13 cellular contexts compared by ENCODE assay signal in the genomic region with DNA sequence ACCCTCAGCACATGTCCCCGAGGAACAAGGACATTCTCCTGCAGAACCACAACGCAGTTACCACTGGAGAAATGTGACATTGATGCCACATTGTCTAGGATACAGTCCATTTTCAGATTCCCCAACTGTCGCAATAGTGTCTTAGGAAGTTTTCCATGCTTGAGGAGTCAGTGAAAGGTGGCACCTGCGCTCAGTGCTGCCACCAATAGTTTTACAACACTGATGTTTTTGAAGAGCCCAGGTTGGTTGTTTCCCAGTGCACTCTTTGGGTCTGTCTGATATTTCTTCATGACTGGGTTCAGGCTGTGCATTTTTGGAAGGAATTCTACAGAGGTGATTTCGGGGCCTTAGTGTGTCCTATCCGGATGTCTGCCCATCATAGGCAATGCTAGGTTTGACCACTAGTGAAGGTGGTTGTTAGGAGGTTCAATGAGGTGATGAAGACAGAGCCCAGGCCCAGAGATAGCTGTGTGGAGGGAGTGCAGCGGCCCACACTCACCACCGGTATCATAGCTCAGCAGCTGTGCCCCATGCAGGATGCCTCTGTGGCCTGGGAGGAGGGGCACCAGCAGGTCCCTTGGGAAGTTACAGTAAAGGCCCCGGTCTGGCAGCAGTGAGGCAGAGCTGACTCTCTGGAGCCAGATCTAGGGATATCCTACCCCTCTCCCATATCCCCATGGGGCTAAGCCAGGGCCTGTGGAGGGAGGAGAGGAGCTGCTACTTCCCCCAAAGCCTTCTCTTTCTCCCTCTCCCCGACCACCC.
A peak's percentile ranks its signal among the peaks of the same experiment; 100 is the strongest.
DNase-seq lines count a peak whose midpoint lies in the region; ATAC-seq and TF ChIP-seq lines count a peak whose summit lies in the region.
"Had no signal": no experiment of that assay in that cellular context is flagged by ENCODE, and none has a peak within 500 bp of the region (broad histone marks: within the 10 kb centered on the region; RNA-seq: fewer than 3 reads in every experiment).

No MANE protein-coding gene starts in this region.

- DNase-seq in H7 (peak; percentile 71), NCI-H82 treated with DMSO at 0.1 percent for 48 hours (lab: John Stamatoyannopoulos, UW; ENCODE audit: unreplicated experiment) (peak; percentile 7), left cardiac atrium (no peak), left colon (no peak)
- DNase-seq in activated naive CD4-positive, alpha-beta T cell treated with anti-CD3 and anti-CD28 coated beads, Interleukin-2, amount 10 ng/mL, durations not matched to agents 7 days and 5 days = no peak
- DNase-seq: islet precursor cell; NCI-H187 treated with DMSO at 0.1 percent for 48 hours; stimulated activated CD4-positive, alpha-beta T cell treated with anti-CD3 and anti-CD28 coated beads, Interleukin-12 subunit alpha, Interleukin-12 subunit beta, amount 100 ng/mL, for 4 hours had no signal

- no peaks in the 10 kb centered on the region for H3K36me3 ChIP-seq in H7 (replicated peaks; ENCODE audit: control insufficient read depth, insufficient read depth, low read length)

- H3K9me3 Mint-ChIP-seq in activated naive CD4-positive, alpha-beta T cell treated with anti-CD3 and anti-CD28 coated beads, Interleukin-2, amount 10 ng/mL, durations not matched to agents 7 days and 5 days = no peaks in the 10 kb centered on the region
- H3K9me3 Mint-ChIP-seq: activated naive CD4-positive, alpha-beta T cell treated with anti-CD3 and anti-CD28 coated beads, Interleukin-2, amount 50 U/mL, for 72 hours; nephron had no signal

- ATAC-seq in left cardiac atrium = peak; percentile 27 to 53
- ATAC-seq in HG03135 (IDR thresholded peaks at IDR 0.05; ENCODE audit: unreplicated experiment) = no peak
- no peak for ATAC-seq in HG03521 (IDR thresholded peaks at IDR 0.05; ENCODE audit: unreplicated experiment)
- ATAC-seq in left colon = no peak
- ATAC-seq: activated naive CD4-positive, alpha-beta T cell treated with anti-CD3 and anti-CD28 coated beads, Interleukin-2, amount 50 U/mL, for 72 hours had no signal

- CTCF ChIA-PET in activated naive CD4-positive, alpha-beta T cell treated with anti-CD3 and anti-CD28 coated beads, Interleukin-2, amount 10 ng/mL, durations not matched to agents 7 days and 5 days (lab: Charles Lee) = no interaction called here

- no peak overlapping the region for H3K4me3 ChIP-seq in H7 (ENCODE audit: insufficient read depth, low read depth, low read length)

- peaks cover 5% of the 10 kb centered on the region for H3K4me1 Mint-ChIP-seq in activated naive CD4-positive, alpha-beta T cell treated with anti-CD3 and anti-CD28 coated beads, Interleukin-2, amount 10 ng/mL, durations not matched to agents 7 days and 5 days

- no peaks in the 10 kb centered on the region for H3K27me3 ChIP-seq in H7 (ENCODE audit: control insufficient read depth, insufficient read depth, low read length)

- peak overlapping the region; percentile 33; the same call in 1 of the 2 replicates for H3K27ac ChIP-seq in 22Rv1

- H3K27me3 Mint-ChIP-seq in activated naive CD4-positive, alpha-beta T cell treated with anti-CD3 and anti-CD28 coated beads, Interleukin-2, amount 10 ng/mL, durations not matched to agents 7 days and 5 days = no peaks in the 10 kb centered on the region

- no peaks in the 10 kb centered on the region for H3K36me3 Mint-ChIP-seq in activated naive CD4-positive, alpha-beta T cell treated with anti-CD3 and anti-CD28 coated beads, Interleukin-2, amount 10 ng/mL, durations not matched to agents 7 days and 5 days
- H3K36me3 Mint-ChIP-seq: activated naive CD4-positive, alpha-beta T cell treated with anti-CD3 and anti-CD28 coated beads, Interleukin-2, amount 50 U/mL, for 72 hours had no signal

- H3K4me3 Mint-ChIP-seq in activated naive CD4-positive, alpha-beta T cell treated with anti-CD3 and anti-CD28 coated beads, Interleukin-2, amount 10 ng/mL, durations not matched to agents 7 days and 5 days = no peak overlapping the region
- H3K4me3 Mint-ChIP-seq: nephron had no signal

- intact Hi-C loops in left cardiac atrium (cut with DNase I) = no loop called here
- intact Hi-C loops in left colon (cut with DNase I, micrococcal nuclease) = no loop called here

- no peak overlapping the region for H3K27ac Mint-ChIP-seq in activated naive CD4-positive, alpha-beta T cell treated with anti-CD3 and anti-CD28 coated beads, Interleukin-2, amount 10 ng/mL, durations not matched to agents 7 days and 5 days

- peak; percentile 48 for TF ChIP-seq CTCF in 22Rv1 (IDR thresholded peaks at IDR 0.05)

Comparison
In these comparisons a context has a peak if more than half of its experiments do, and no peak if none do; other contexts are left out.
1. DNase-seq: peak in H7 (single experiment) and NCI-H82 treated with DMSO at 0.1 percent for 48 hours (single experiment); none in left cardiac atrium (single experiment), activated naive CD4-positive, alpha-beta T cell treated with anti-CD3 and anti-CD28 coated beads, Interleukin-2, amount 10 ng/mL, durations not matched to agents 7 days and 5 days (single experiment) and left colon (0 of 2).
2. ATAC-seq: peak in left cardiac atrium (2 of 2); none in HG03135 (single experiment), HG03521 (single experiment) and left colon (single experiment).